In genomic region chr3:190162013-190162412, GRCh38 we compare ENCODE assay signal across 1 cellular context. TPM values are rescaled to one million over a fixed set of nuclear protein-coding genes. Genes with fewer than 3 reads are reported as not detected.
"Had no signal": no experiment of that assay in that cellular context is flagged by ENCODE, and none has a peak within 500 bp of the region (broad histone marks: within the 10 kb centered on the region; RNA-seq: fewer than 3 reads in every experiment).

No MANE protein-coding gene starts in this region.

RNA-seq across cellular contexts. Expression of gene P3H2, which starts 41.3 kb away (rescaled TPM):
- total RNA-seq: OCI-LY7 had no signal
